20 cellular contexts compared by ENCODE assay signal in the genomic region with DNA sequence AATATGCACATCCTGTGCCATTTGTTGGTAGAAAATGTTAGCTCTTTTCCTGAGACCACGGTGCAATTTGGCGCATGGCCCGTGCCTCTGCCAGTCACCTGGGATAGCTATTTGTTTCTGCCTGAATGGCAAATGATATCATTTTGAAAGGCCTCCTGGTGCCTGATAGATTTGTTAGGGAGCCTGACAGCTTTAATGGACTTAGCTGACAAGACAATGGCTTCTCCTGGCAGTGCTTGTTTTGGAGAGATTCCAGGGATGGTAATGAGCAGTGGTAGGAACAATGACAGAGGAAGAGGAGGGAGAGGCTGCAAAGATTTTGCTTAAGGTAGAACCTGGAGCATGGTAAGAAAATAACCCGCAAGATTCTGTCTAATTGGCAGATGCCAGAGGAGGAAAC.
DNase-seq lines count a peak whose midpoint lies in the region; ATAC-seq and TF ChIP-seq lines count a peak whose summit lies in the region.
"Had no signal": no experiment of that assay in that cellular context is flagged by ENCODE, and none has a peak within 500 bp of the region (broad histone marks: within the 10 kb centered on the region; RNA-seq: fewer than 3 reads in every experiment).

No MANE protein-coding gene starts in this region.

- H3K27me3 ChIP-seq in neural progenitor cell (peaks cover 65% of the 10 kb centered on the region), ovary (no peaks in the 10 kb centered on the region)
- H3K27me3 ChIP-seq: suprapubic skin had no signal

- H3K27ac Mint-ChIP-seq in neural progenitor cell: no peak overlapping the region
- no peak overlapping the region for H3K27ac Mint-ChIP-seq in natural killer cell
- H3K27ac Mint-ChIP-seq: activated T-helper 1 cell treated with anti-CD3 and anti-CD28 coated beads, Interleukin-12 subunit alpha, Interleukin-12 subunit beta, Interleukin-2, Interleukin-4 antibody, amounts not matched to agents 30 ng/mL and 10 ng/mL and 1 ng/mL, durations not matched to agents 14 hours and 24 hours and 36 hours; CD14-positive monocyte had no signal

- H3K36me3 ChIP-seq in neural progenitor cell (no peaks in the 10 kb centered on the region), ovary (no peaks in the 10 kb centered on the region)
- H3K36me3 ChIP-seq: suprapubic skin had no signal

- TF ChIP-seq EP300 in ovary (IDR thresholded peaks at IDR 0.05): no peak

- no peak overlapping the region for H3K4me3 Mint-ChIP-seq in neural progenitor cell
- no peak overlapping the region for H3K4me3 Mint-ChIP-seq in natural killer cell
- H3K4me3 Mint-ChIP-seq: activated T-helper 1 cell treated with anti-CD3 and anti-CD28 coated beads, Interleukin-12 subunit alpha, Interleukin-12 subunit beta, Interleukin-2, Interleukin-4 antibody, amounts not matched to agents 30 ng/mL and 10 ng/mL and 1 ng/mL, durations not matched to agents 14 hours and 24 hours and 36 hours; CD14-positive monocyte; naive thymus-derived CD8-positive, alpha-beta T cell had no signal

- peak overlapping the region; percentile 28 for H3K4me2 ChIP-seq in neural progenitor cell

- peaks cover 12% of the 10 kb centered on the region for H3K4me1 Mint-ChIP-seq in neural progenitor cell
- no peaks in the 10 kb centered on the region for H3K4me1 Mint-ChIP-seq in natural killer cell
- H3K4me1 Mint-ChIP-seq: CD14-positive monocyte had no signal

- peaks cover 10% of the 10 kb centered on the region for H3F3A ChIP-seq in neural progenitor cell (ENCODE audit: low read depth)

- no peak for TF ChIP-seq CTCF in neural progenitor cell (IDR thresholded peaks at IDR 0.05)
- no peak for TF ChIP-seq CTCF in natural killer cell (IDR thresholded peaks at IDR 0.05)
- no peak for TF ChIP-seq CTCF in ovary (IDR thresholded peaks at IDR 0.05)

- H3K27ac ChIP-seq in neural progenitor cell: no peak overlapping the region
- no peak overlapping the region for H3K27ac ChIP-seq in ovary
- H3K27ac ChIP-seq: 22Rv1, suprapubic skin had no signal

- peaks cover 12% of the 10 kb centered on the region for H3K4me1 ChIP-seq in neural progenitor cell
- H3K4me1 ChIP-seq in ovary (ENCODE audit: insufficient read depth): peaks cover 3% of the 10 kb centered on the region
- H3K4me1 ChIP-seq: suprapubic skin had no signal

- no peak overlapping the region for H2AFZ ChIP-seq in neural progenitor cell (replicated peaks)

- WGBS in ovary, 3 donors: 66 to 84% (median 81%) methylated on average over 4 of the region's 4 CpGs

- no peaks in the 10 kb centered on the region for H3K9me3 ChIP-seq in neural progenitor cell (ENCODE audit: low read depth)
- H3K9me3 ChIP-seq in ovary: no peaks in the 10 kb centered on the region
- H3K9me3 ChIP-seq: suprapubic skin had no signal

- peaks cover 3% of the 10 kb centered on the region for H3K27me3 Mint-ChIP-seq in neural progenitor cell (ENCODE audit: insufficient read depth, low read depth)
- peaks cover 8 to 10% of the 10 kb centered on the region in 2 donors for H3K27me3 Mint-ChIP-seq in natural killer cell (ENCODE audit: low read depth in 2 of 2)

- DNase-seq in DMS 273 (lab: John Stamatoyannopoulos, UW; ENCODE audit: unreplicated experiment) (peak; percentile 37), DMS 273 treated with DMSO at 0.1 percent for 48 hours (lab: John Stamatoyannopoulos, UW) (no peak), NCI-H187 treated with DMSO at 0.1 percent for 48 hours (lab: John Stamatoyannopoulos, UW) (peak; percentile 57), NCI-H82 (lab: John Stamatoyannopoulos, UW) (peak; percentile 77), neural progenitor cell (ENCODE audit: low spot score) (peak; percentile 80), T-helper 2 cell (no peak), natural killer cell (no peak), ovary (no peak)
- DNase-seq: activated CD4-positive, alpha-beta T cell treated with anti-CD3 and anti-CD28 coated beads, Interleukin-2, amount 50 U/mL, for 48 hours; cerebellar nuclear complex; foreskin fibroblast; naive thymus-derived CD8-positive, alpha-beta T cell; OCI-M1; stimulated activated CD4-positive, alpha-beta T cell treated with anti-CD3 and anti-CD28 coated beads, Interleukin-2, amount 100 ng/mL, for 24 hours had no signal

- H3K36me3 Mint-ChIP-seq in neural progenitor cell (no peaks in the 10 kb centered on the region), natural killer cell (no peaks in the 10 kb centered on the region)
- H3K36me3 Mint-ChIP-seq: CD14-positive monocyte; naive thymus-derived CD8-positive, alpha-beta T cell had no signal

- intact Hi-C loops in natural killer cell (cut with micrococcal nuclease): no loop called here
- intact Hi-C loops in ovary (cut with DNase I): no loop called here

- H3K9me3 Mint-ChIP-seq in neural progenitor cell: peaks cover 4% of the 10 kb centered on the region
- no peaks in the 10 kb centered on the region for H3K9me3 Mint-ChIP-seq in natural killer cell
- H3K9me3 Mint-ChIP-seq: activated T-helper 1 cell treated with anti-CD3 and anti-CD28 coated beads, Interleukin-12 subunit alpha, Interleukin-12 subunit beta, Interleukin-2, Interleukin-4 antibody, amounts not matched to agents 30 ng/mL and 10 ng/mL and 1 ng/mL, durations not matched to agents 14 hours and 24 hours and 36 hours had no signal

- H3K9ac ChIP-seq in neural progenitor cell: no peak overlapping the region

- peaks cover 36% of the 10 kb centered on the region for H4K20me1 ChIP-seq in neural progenitor cell (ENCODE audit: low read depth)

- H3K79me2 ChIP-seq in neural progenitor cell (ENCODE audit: low read depth): no peaks in the 10 kb centered on the region

- no peak for TF ChIP-seq POLR2A in ovary (IDR thresholded peaks at IDR 0.05)

- no peak for ATAC-seq in natural killer cell
- ATAC-seq: HepG2; naive thymus-derived CD8-positive, alpha-beta T cell had no signal

- H3K4me3 ChIP-seq in neural progenitor cell (no peak overlapping the region), ovary (no peak overlapping the region)
- H3K4me3 ChIP-seq: lung, suprapubic skin had no signal

Comparison
In these comparisons a context has a peak if more than half of its experiments do, and no peak if none do; other contexts are left out.
1. DNase-seq: peak in DMS 273 (single experiment), NCI-H187 treated with DMSO at 0.1 percent for 48 hours (single experiment), NCI-H82 (single experiment) and neural progenitor cell (single experiment); none in DMS 273 treated with DMSO at 0.1 percent for 48 hours (single experiment), T-helper 2 cell (0 of 5), natural killer cell (single experiment) and ovary (0 of 5).